Comparison of ENCODE assay signal across 10 cellular contexts in the genomic region with DNA sequence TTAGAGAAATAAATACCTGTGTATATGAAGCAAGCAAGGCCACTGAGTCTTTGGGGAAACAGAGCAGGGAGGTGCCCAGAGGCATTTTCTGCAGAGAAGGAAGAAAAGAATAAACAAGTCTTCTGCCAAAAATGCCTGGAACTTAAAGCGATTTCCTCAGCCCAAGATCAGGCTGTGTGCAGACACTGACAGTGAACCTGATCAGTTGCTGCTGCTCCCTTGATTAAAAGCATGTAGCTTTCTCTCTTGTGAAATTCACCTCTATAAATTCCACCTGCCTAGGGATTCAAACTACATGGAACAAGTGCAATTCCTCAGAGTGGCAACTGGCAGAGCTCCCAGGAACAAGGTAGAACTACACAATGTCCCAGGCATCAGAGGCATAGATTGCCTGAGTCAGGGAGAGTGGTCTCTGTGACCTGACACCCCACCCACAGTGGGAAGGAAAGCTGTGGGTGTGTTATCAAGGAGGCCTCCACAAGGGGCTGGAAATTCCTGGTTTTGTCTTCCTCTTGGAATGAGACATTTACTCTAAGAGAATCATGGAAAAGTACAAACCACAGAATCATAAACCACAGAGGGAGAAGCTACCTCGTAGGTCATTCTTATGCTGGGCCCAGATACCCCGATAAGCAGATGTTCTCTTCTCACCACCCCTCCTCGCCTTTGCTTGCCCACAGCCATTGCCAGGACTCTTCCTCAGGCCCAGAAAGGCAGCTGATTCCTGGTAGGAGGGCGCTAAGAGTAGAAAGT. TPM values are rescaled to one million over a fixed set of nuclear protein-coding genes. Genes with fewer than 3 reads are reported as not detected.
DNase-seq lines count a peak whose midpoint lies in the region; ATAC-seq and TF ChIP-seq lines count a peak whose summit lies in the region.
"Had no signal": no experiment of that assay in that cellular context is flagged by ENCODE, and none has a peak within 500 bp of the region (broad histone marks: within the 10 kb centered on the region; RNA-seq: fewer than 3 reads in every experiment).

No MANE protein-coding gene starts in this region.

- H3K9me3 Mint-ChIP-seq in activated T-cell treated with anti-CD3 and anti-CD28 coated beads, Interleukin-2, amount 50 U/mL, for 72 hours = peaks cover 0 to 2% of the 10 kb centered on the region in 2 donors

- WGBS in liver = 80% methylated on average over 5 of the region's 5 CpGs
- whole genome bisulfite sequencing in tibial nerve, 2 donors = 44 to 63% methylated on average over 5 of the region's 5 CpGs

- H4K20me1 ChIP-seq in KMS-11 (ENCODE audit: insufficient read depth) = no peaks in the 10 kb centered on the region

- H3K9me3 ChIP-seq in liver (ENCODE audit: control insufficient read depth in 4 of 4, low read length in 3 of 4) (no peaks in the 10 kb centered on the region), tibial nerve (peaks cover 0 to 7% (median 2%) of the 10 kb centered on the region in 4 donors)

- H3K4me3 Mint-ChIP-seq in activated T-cell treated with anti-CD3 and anti-CD28 coated beads, Interleukin-2, amount 50 U/mL, for 72 hours = no peak overlapping the region

- TF ChIP-seq RAD21 in liver (IDR thresholded peaks at IDR 0.05) = peak in 1 of 2 donors; percentile 9

- peak overlapping the region; percentile 43 for H3K4me2 ChIP-seq in KMS-11

- peak overlapping the region; percentile 16; the same call in 1 of the 2 replicates for H3K27ac ChIP-seq in KMS-11
- peak overlapping the region; percentile 100 for H3K27ac ChIP-seq in brain microvascular endothelial cell
- H3K27ac ChIP-seq in liver (ENCODE audit: low read depth in 1 of 2, low read length in 2 of 2) = peak overlapping the region; percentile 9 to 47
- H3K27ac ChIP-seq in tibial nerve = peak overlapping the region; percentile 86 to 98 (median 96)
- H3K27ac ChIP-seq: HL-60 had no signal

- no peaks in the 10 kb centered on the region for H3K36me3 ChIP-seq in KMS-11 (ENCODE audit: insufficient read depth)
- peaks cover 11% of the 10 kb centered on the region for H3K36me3 ChIP-seq in brain microvascular endothelial cell (replicated peaks)
- H3K36me3 ChIP-seq in liver (ENCODE audit: control insufficient read depth in 4 of 4, insufficient read depth in 3 of 4, low read depth in 1 of 4, low read length in 3 of 4) = no peaks in the 10 kb centered on the region
- H3K36me3 ChIP-seq in tibial nerve = no peaks in the 10 kb centered on the region

- H3K79me2 ChIP-seq in KMS-11 (ENCODE audit: insufficient read depth, low read depth) = no peaks in the 10 kb centered on the region

- H3K27me3 Mint-ChIP-seq in activated T-cell treated with anti-CD3 and anti-CD28 coated beads, Interleukin-2, amount 50 U/mL, for 72 hours (ENCODE audit: low read depth) = peaks cover 7% of the 10 kb centered on the region

- TF ChIP-seq CTCF in KMS-11 (conservative IDR thresholded peaks at IDR 0.05; ENCODE audit: low read depth, low read length) = no peak
- peak; percentile 41 for TF ChIP-seq CTCF in brain microvascular endothelial cell (IDR thresholded peaks at IDR 0.05; ENCODE audit: low read depth, low read length, missing control alignments)
- TF ChIP-seq CTCF in liver (IDR thresholded peaks at IDR 0.05; ENCODE audit: low read depth, low read length, missing input control) = no peak
- TF ChIP-seq CTCF in tibial nerve (IDR thresholded peaks at IDR 0.05) = peak in 1 of 5 experiments; percentile 17

- no peak for TF ChIP-seq POLR2A in tibial nerve (IDR thresholded peaks at IDR 0.05)

- in situ Hi-C loops in brain microvascular endothelial cell (cut with HindIII; ENCODE audit: low pct_ligation_motif_present, low sequenced_read_pairs) = no loop called here

- H3K27me3 ChIP-seq in KMS-11 (ENCODE audit: insufficient read depth, low read depth) (no peaks in the 10 kb centered on the region), brain microvascular endothelial cell (replicated peaks) (no peaks in the 10 kb centered on the region), liver (ENCODE audit: control insufficient read depth in 4 of 4, insufficient read depth in 4 of 4, low read length in 3 of 4) (no peaks in the 10 kb centered on the region), tibial nerve (no peaks in the 10 kb centered on the region)

- H3K36me3 Mint-ChIP-seq in activated T-cell treated with anti-CD3 and anti-CD28 coated beads, Interleukin-2, amount 50 U/mL, for 72 hours (ENCODE audit: insufficient read depth in 2 of 2) = peaks cover 2 to 3% of the 10 kb centered on the region in 2 donors

- H3K9ac ChIP-seq in KMS-11 = peak overlapping the region; percentile 2; the same call in 1 of the 2 replicates
- no peak overlapping the region for H3K9ac ChIP-seq in liver (ENCODE audit: low read depth in 1 of 2, low read length in 2 of 2)

- H3K4me1 Mint-ChIP-seq in activated T-cell treated with anti-CD3 and anti-CD28 coated beads, Interleukin-2, amount 50 U/mL, for 72 hours (ENCODE audit: low read depth) = peaks cover 31% of the 10 kb centered on the region

- no peak for ATAC-seq in activated T-cell treated with anti-CD3 and anti-CD28 coated beads, Interleukin-2, amount 50 U/mL, for 72 hours (replicated peaks in 1 of 2)

- no peak overlapping the region for H3K27ac Mint-ChIP-seq in activated T-cell treated with anti-CD3 and anti-CD28 coated beads, Interleukin-2, amount 50 U/mL, for 72 hours

- H3K4me1 ChIP-seq in KMS-11 (ENCODE audit: low read depth, poor library complexity, severe bottlenecking) (peaks cover 87% of the 10 kb centered on the region), liver (ENCODE audit: control insufficient read depth in 4 of 4, insufficient read depth in 4 of 4, low read length in 3 of 4) (no peaks in the 10 kb centered on the region), tibial nerve (peaks cover 0 to 52% (median 24%) of the 10 kb centered on the region in 4 donors)

- peak; percentile 48 to 65 for TF ChIP-seq EP300 in tibial nerve (IDR thresholded peaks at IDR 0.05)

- DNase-seq in brain microvascular endothelial cell = peak; percentile 92
- DNase-seq in tibial nerve (ENCODE audit: low spot score in 2 of 2) = peak; percentile 30 to 32
- no peak for DNase-seq in activated T-cell treated with anti-CD3 and anti-CD28 coated beads, Interleukin-2, amount 50 U/mL, for 72 hours
- DNase-seq in effector CD8-positive, alpha-beta T cell (lab: John Stamatoyannopoulos, UW) = no peak
- no peak for DNase-seq in NOMO-1 treated with dmso at 0.1 percent for 144 hours (lab: John Stamatoyannopoulos, UW; ENCODE audit: unreplicated experiment)
- no peak for DNase-seq in activated effector memory CD4-positive, alpha-beta T cell treated with anti-CD3 and anti-CD28 coated beads, Interleukin-2, amount 50 U/mL, for 16 hours
- DNase-seq: activated T-cell treated with anti-CD3 and anti-CD28 coated beads, Interleukin-2, amount 50 U/mL, for 1 hour had no signal

- H3K4me3 ChIP-seq in KMS-11 (IDR thresholded peaks at IDR 0.05; ENCODE audit: insufficient read depth, low read depth, low read length) = no peak overlapping the region
- H3K4me3 ChIP-seq in brain microvascular endothelial cell (ENCODE audit: low read depth, low read length) = no peak overlapping the region
- H3K4me3 ChIP-seq in liver (ENCODE audit: low read depth in 1 of 3, low read length in 3 of 3) = no peak overlapping the region
- H3K4me3 ChIP-seq in tibial nerve = no peak overlapping the region

- peak overlapping the region; percentile 2; the same call in 1 of the 2 replicates for H2AFZ ChIP-seq in KMS-11 (ENCODE audit: low read depth)

TF ChIP-seq in liver, 16 proteins besides CTCF, POLR2A, EP300 and RAD21:
- TF ChIP-seq SP1 (IDR thresholded peaks at IDR 0.05) (peak; percentile 16), TAF1 (conservative IDR thresholded peaks at IDR 0.05) (no peak)
- TF ChIP-seq, protein P1, sequence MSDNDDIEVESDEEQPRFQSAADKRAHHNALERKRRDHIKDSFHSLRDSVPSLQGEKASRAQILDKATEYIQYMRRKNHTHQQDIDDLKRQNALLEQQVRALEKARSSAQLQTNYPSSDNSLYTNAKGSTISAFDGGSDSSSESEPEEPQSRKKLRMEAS (IDR thresholded peaks at IDR 0.05) = no peak

RNA-seq across cellular contexts. Expression of a gene that starts 1.8 kb away (rescaled TPM):
- total RNA-seq in liver = 10 to 100 TPM; 19.8 to 57.3 TPM
- polyA plus RNA-seq in liver = 10 to 100 TPM in 1 of 2 donors, 1 to 10 TPM in 1; 9.5 to 19.2 TPM
- total RNA-seq in tibial nerve = 100 to 1,000 TPM; 121 to 171 (median 150) TPM
- 10 to 100 TPM; 50.7 to 82.9 TPM for total RNA-seq in activated T-cell treated with anti-CD3 and anti-CD28 coated beads, Interleukin-2, amount 50 U/mL, for 72 hours

Comparison
In these comparisons a context has a peak if more than half of its experiments do, and no peak if none do; other contexts are left out.
1. H3K27ac ChIP-seq: peak in every context shown above with its lines; median percentile 100 in brain microvascular endothelial cell; 96 in tibial nerve; 28 in liver; 16 in KMS-11.
2. DNase-seq: peak in brain microvascular endothelial cell (single experiment) and tibial nerve (2 of 2); none in activated T-cell treated with anti-CD3 and anti-CD28 coated beads, Interleukin-2, amount 50 U/mL, for 72 hours (0 of 2), effector CD8-positive, alpha-beta T cell (single experiment), NOMO-1 treated with dmso at 0.1 percent for 144 hours (single experiment) and activated effector memory CD4-positive, alpha-beta T cell treated with anti-CD3 and anti-CD28 coated beads, Interleukin-2, amount 50 U/mL, for 16 hours (single experiment).